ENCODE assay signal across 1 cellular context in genomic region chr7:24755096-24755495, GRCh38.
TF ChIP-seq lines count a peak whose summit lies in the region.

No MANE protein-coding gene starts in this region.

TF ChIP-seq in K562, 482 proteins besides CTCF, POLR2A, EP300 and RAD21 (continued from another document):
- no peak for TF ChIP-seq CEBPZ (IDR thresholded peaks at IDR 0.05; ENCODE audit: borderline replicate concordance, low read depth, low read length)
- peak; percentile 37; the same call in 1 of the 2 replicates for TF ChIP-seq PKNOX1 (IDR thresholded peaks at IDR 0.05)
- TF ChIP-seq NFRKB (IDR thresholded peaks at IDR 0.05; ENCODE audit: low read depth) = no peak
- TF ChIP-seq ZNF24 (IDR thresholded peaks at IDR 0.05) = no peak
- TF ChIP-seq HOXB6 (CRISPR knock-in tag; IDR thresholded peaks at IDR 0.05; ENCODE audit: borderline replicate concordance) = no peak
- no peak for TF ChIP-seq POLR3G (IDR thresholded peaks at IDR 0.05; ENCODE audit: extremely low read depth, insufficient read length, insufficient replicate concordance)
- TF ChIP-seq ZNF584 (CRISPR knock-in tag; IDR thresholded peaks at IDR 0.05; ENCODE audit: low read depth) = no peak
- TF ChIP-seq ETV1 (tag; conservative IDR thresholded peaks at IDR 0.05; ENCODE audit: low read depth) = no peak
- no peak for TF ChIP-seq ATF3 (IDR thresholded peaks at IDR 0.05)
- no peak for TF ChIP-seq ATF3 (CRISPR knock-in tag; conservative IDR thresholded peaks at IDR 0.05)
- peak in 1 of 2 experiments; percentile 39; a peak in 1 of 4 replicates for TF ChIP-seq KDM1A (IDR thresholded peaks at IDR 0.05)
- TF ChIP-seq SRSF7 (optimal IDR thresholded peaks at IDR 0.05; ENCODE audit: low read depth, low read length) = no peak
- no peak for TF ChIP-seq RBM22 (IDR thresholded peaks at IDR 0.05; ENCODE audit: low read depth, low read length, poor library complexity, severe bottlenecking)
- TF ChIP-seq ZNF79 (CRISPR knock-in tag; IDR thresholded peaks at IDR 0.05; ENCODE audit: low read depth) = no peak
- no peak for TF ChIP-seq MYC (IDR thresholded peaks at IDR 0.05; ENCODE audit: low read depth, low read length)
- no peak for TF ChIP-seq MYC (CRISPR knock-in tag; IDR thresholded peaks at IDR 0.05; ENCODE audit: borderline replicate concordance, low read depth)
